9 cellular contexts compared by ENCODE assay signal in genomic region chr11:92886243-92886905, GRCh38.
DNase-seq lines count a peak whose midpoint lies in the region; ATAC-seq and TF ChIP-seq lines count a peak whose summit lies in the region.
"Had no signal": no experiment of that assay in that cellular context is flagged by ENCODE, and none has a peak within 500 bp of the region (broad histone marks: within the 10 kb centered on the region; RNA-seq: fewer than 3 reads in every experiment).

No MANE protein-coding gene starts in this region.

- H3K9me3 ChIP-seq in Panc1 (ENCODE audit: control insufficient read depth, insufficient read depth, low read depth, low read length) (no peaks in the 10 kb centered on the region), endodermal cell (ENCODE audit: control insufficient read depth, low read length) (no peaks in the 10 kb centered on the region), aorta (ENCODE audit: control insufficient read depth, low read length) (no peaks in the 10 kb centered on the region)

- H3K4me3 ChIP-seq in Panc1 (ENCODE audit: low read depth in 2 of 2, low read length in 2 of 2) = no peak overlapping the region
- no peak overlapping the region for H3K4me3 ChIP-seq in endodermal cell (ENCODE audit: low read length)
- H3K4me3 ChIP-seq in aorta (ENCODE audit: low read length in 2 of 2) = no peak overlapping the region

- no peak overlapping the region for H3K9ac ChIP-seq in endodermal cell (ENCODE audit: extremely low read depth, low read length, poor library complexity, severe bottlenecking)

- in situ Hi-C loops in Panc1 (cut with HindIII; ENCODE audit: low pct_unique_long_range_greater_than_20kb, low sequenced_read_pairs) = no loop called here

- peaks cover 1% of the 10 kb centered on the region for H3K27me3 Mint-ChIP-seq in activated CD4-positive, alpha-beta T cell treated with anti-CD3 and anti-CD28 coated beads for 36 hours
- no peaks in the 10 kb centered on the region for H3K27me3 Mint-ChIP-seq in endodermal cell (ENCODE audit: insufficient read depth)
- H3K27me3 Mint-ChIP-seq: CD4-positive, CD25-positive, alpha-beta regulatory T cell had no signal

- no peaks in the 10 kb centered on the region for H3K36me3 ChIP-seq in Panc1 (ENCODE audit: control insufficient read depth, insufficient read depth, low read length)
- peaks cover 5% of the 10 kb centered on the region for H3K36me3 ChIP-seq in endodermal cell (ENCODE audit: control insufficient read depth, insufficient read depth, low read length)
- peaks cover 0 to 3% of the 10 kb centered on the region in 2 donors for H3K36me3 ChIP-seq in aorta (ENCODE audit: control insufficient read depth in 1 of 2, insufficient read depth in 2 of 2, low read length in 1 of 2)

- H3K4me1 ChIP-seq in Panc1 (ENCODE audit: control insufficient read depth, insufficient read depth, low read length) (no peaks in the 10 kb centered on the region), endodermal cell (ENCODE audit: control insufficient read depth, insufficient read depth, low read length) (no peaks in the 10 kb centered on the region), aorta (ENCODE audit: control insufficient read depth in 1 of 2, insufficient read depth in 2 of 2, low read length in 2 of 2) (no peaks in the 10 kb centered on the region)

- H3K4me1 Mint-ChIP-seq in activated CD4-positive, alpha-beta T cell treated with anti-CD3 and anti-CD28 coated beads for 36 hours = peaks cover 6% of the 10 kb centered on the region
- H3K4me1 Mint-ChIP-seq in endodermal cell = peaks cover 4% of the 10 kb centered on the region
- H3K4me1 Mint-ChIP-seq: CD4-positive, CD25-positive, alpha-beta regulatory T cell had no signal

- TF ChIP-seq CTCF in Panc1 (IDR thresholded peaks at IDR 0.05) = peak; percentile 75
- peak; percentile 88 for TF ChIP-seq CTCF in endodermal cell (conservative IDR thresholded peaks at IDR 0.05)

- no peaks in the 10 kb centered on the region for H3K36me3 Mint-ChIP-seq in activated CD4-positive, alpha-beta T cell treated with anti-CD3 and anti-CD28 coated beads for 36 hours (ENCODE audit: low read depth)
- H3K36me3 Mint-ChIP-seq in endodermal cell (ENCODE audit: low read depth) = no peaks in the 10 kb centered on the region
- H3K36me3 Mint-ChIP-seq: CD4-positive, CD25-positive, alpha-beta regulatory T cell had no signal

- intact Hi-C loops in activated CD4-positive, alpha-beta T cell treated with anti-CD3 and anti-CD28 coated beads for 36 hours (cut with DNase I, micrococcal nuclease) = no loop called here
- intact Hi-C loops in Panc1 (cut with micrococcal nuclease; ENCODE audit: unreplicated experiment) (no loop called here), aorta (cut with DNase I) (loop anchor here (5.0 kb wide), 1 partner anchor 674 kb away; no protein-coding TSS in a partner anchor)

- peak; percentile 63 for ATAC-seq in activated CD4-positive, alpha-beta T cell treated with anti-CD3 and anti-CD28 coated beads for 36 hours
- ATAC-seq in GM21529 (IDR thresholded peaks at IDR 0.05; ENCODE audit: unreplicated experiment) (peak; percentile 70), Panc1 (peak; percentile 92), aorta (ENCODE audit: low FRiP score) (no peak)

- H3K4me3 Mint-ChIP-seq in activated CD4-positive, alpha-beta T cell treated with anti-CD3 and anti-CD28 coated beads for 36 hours = no peak overlapping the region
- H3K4me3 Mint-ChIP-seq in endodermal cell = no peak overlapping the region
- H3K4me3 Mint-ChIP-seq: CD4-positive, CD25-positive, alpha-beta regulatory T cell had no signal

- BruUV-seq in Panc1 (replicated peaks; lab: Mats Ljungman, UMichigan) = no TSS peak

- H3K9me3 Mint-ChIP-seq in activated CD4-positive, alpha-beta T cell treated with anti-CD3 and anti-CD28 coated beads for 36 hours (ENCODE audit: low read depth) = no peaks in the 10 kb centered on the region
- H3K9me3 Mint-ChIP-seq in endodermal cell = no peaks in the 10 kb centered on the region

- peak; percentile 45 for DNase-seq in activated CD4-positive, alpha-beta T cell treated with anti-CD3 and anti-CD28 coated beads for 36 hours
- DNase-seq in activated CD4-positive, alpha-beta T cell treated with anti-CD3 and anti-CD28 coated beads, Interleukin-2, amount 50 U/mL, for 1 hour = no peak
- DNase-seq in LHCN-M2 (ENCODE audit: low read depth) (peak; percentile 38), Panc1 (ENCODE audit: low read depth, low spot score) (peak; percentile 42), endodermal cell (peak; percentile 82), midbrain (lab: John Stamatoyannopoulos, UW) (peak; percentile 73), aorta (no peak)

- 0 out of 2 replicates have a peak, but pooled peaks cover 1% of the 10 kb centered on the region for H3K27me3 ChIP-seq in Panc1 (ENCODE audit: control insufficient read depth, insufficient read depth, low read length)
- H3K27me3 ChIP-seq in endodermal cell (ENCODE audit: control insufficient read depth, insufficient read depth, low read length, poor library complexity, severe bottlenecking) = no peaks in the 10 kb centered on the region
- H3K27me3 ChIP-seq in aorta (ENCODE audit: control insufficient read depth in 1 of 2, insufficient read depth in 2 of 2, low read length in 1 of 2) = no peaks in the 10 kb centered on the region

- no peak overlapping the region for H3K27ac Mint-ChIP-seq in activated CD4-positive, alpha-beta T cell treated with anti-CD3 and anti-CD28 coated beads for 36 hours
- no peak overlapping the region for H3K27ac Mint-ChIP-seq in endodermal cell
- H3K27ac Mint-ChIP-seq: CD4-positive, CD25-positive, alpha-beta regulatory T cell had no signal

- POLR2A ChIA-PET in activated CD4-positive, alpha-beta T cell treated with anti-CD3 and anti-CD28 coated beads for 36 hours (lab: Charles Lee) = no interaction called here
- POLR2A ChIA-PET in Panc1 (lab: Charles Lee) = no interaction called here

- CTCF ChIA-PET in activated CD4-positive, alpha-beta T cell treated with anti-CD3 and anti-CD28 coated beads for 36 hours (lab: Charles Lee) = interaction anchor here (0.6 to 1.6 kb wide), 5 partner anchors 9 to 1382 kb away, joined by 3 to 5 read pairs (median 4); no protein-coding TSS in a partner anchor
- CTCF ChIA-PET in Panc1 (lab: Charles Lee) = interaction anchor here (0.8 to 1.2 kb wide), 2 partner anchors 11 to 1099 kb away, joined by 3 to 6 read pairs; no protein-coding TSS in a partner anchor

- H3K27ac ChIP-seq in Panc1 (ENCODE audit: low read length) = no peak overlapping the region
- no peak overlapping the region for H3K27ac ChIP-seq in endodermal cell (ENCODE audit: low read depth, low read length)
- H3K27ac ChIP-seq in aorta (ENCODE audit: low read depth in 1 of 2, low read length in 2 of 2) = no peak overlapping the region

- 42 to 64% methylated on average over 2 to 4 of the region's 4 CpGs for WGBS in endodermal cell (ENCODE audit: insufficient coverage in 1 of 2, insufficient read length in 1 of 2), 2 experiments
- WGBS in aorta, 2 donors = 16 to 35% methylated on average over 4 of the region's 4 CpGs

Comparison
In these comparisons a context has a peak if more than half of its experiments do, and no peak if none do; other contexts are left out.
1. DNase-seq: peak in activated CD4-positive, alpha-beta T cell treated with anti-CD3 and anti-CD28 coated beads for 36 hours (single experiment), LHCN-M2 (single experiment), Panc1 (single experiment), endodermal cell (single experiment) and midbrain (single experiment); none in activated CD4-positive, alpha-beta T cell treated with anti-CD3 and anti-CD28 coated beads, Interleukin-2, amount 50 U/mL, for 1 hour (single experiment) and aorta (0 of 2).
2. intact Hi-C loops: an anchor here in aorta (5.0 kb wide); none called in activated CD4-positive, alpha-beta T cell treated with anti-CD3 and anti-CD28 coated beads for 36 hours and Panc1.